In genomic region chr13:113109151-113110047, GRCh38 we compare ENCODE assay signal across 11 cellular contexts. TPM values are rescaled to one million over a fixed set of nuclear protein-coding genes. Genes with fewer than 3 reads are reported as not detected.
DNase-seq lines count a peak whose midpoint lies in the region; ATAC-seq and TF ChIP-seq lines count a peak whose summit lies in the region.
"Had no signal": no experiment of that assay in that cellular context is flagged by ENCODE, and none has a peak within 500 bp of the region (broad histone marks: within the 10 kb centered on the region; RNA-seq: fewer than 3 reads in every experiment).

No MANE protein-coding gene starts in this region.

- H3K4me1 Mint-ChIP-seq in chondrocyte (ENCODE audit: low read depth) = no peaks in the 10 kb centered on the region

- TF ChIP-seq POLR2A in suprapubic skin (IDR thresholded peaks at IDR 0.05) = no peak

- H3K27ac Mint-ChIP-seq in chondrocyte (ENCODE audit: unreplicated experiment) = no peak overlapping the region

- H3K27me3 Mint-ChIP-seq in chondrocyte (ENCODE audit: low read depth) = no peaks in the 10 kb centered on the region

- no peak for TF ChIP-seq CTCF in chondrocyte (IDR thresholded peaks at IDR 0.05)
- no peak for TF ChIP-seq CTCF in mucosa of descending colon (IDR thresholded peaks at IDR 0.05)
- TF ChIP-seq CTCF in suprapubic skin (IDR thresholded peaks at IDR 0.05) = no peak
- no peak for TF ChIP-seq CTCF in WERI-Rb-1 (IDR thresholded peaks at IDR 0.05; ENCODE audit: low read depth, low read length)

- peaks cover 9% of the 10 kb centered on the region for H3K4me1 ChIP-seq in mucosa of descending colon (ENCODE audit: low read depth)
- H3K4me1 ChIP-seq in suprapubic skin = peaks cover 15% of the 10 kb centered on the region

- DNase-seq in activated CD8-positive, alpha-beta memory T cell treated with anti-CD3 and anti-CD28 coated beads for 24 hours = peak; percentile 67
- DNase-seq in activated CD8-positive, alpha-beta memory T cell treated with anti-CD3 and anti-CD28 coated beads, Interleukin-2, amount 50 U/mL, for 48 hours = no peak
- DNase-seq in chondrocyte (ENCODE audit: low spot score) (peak; percentile 93), mucosa of descending colon (peak in 2 of 3 donors; percentile 16 to 41), suprapubic skin (ENCODE audit: low spot score in 2 of 2) (peak; percentile 52 to 67), WERI-Rb-1 (no peak)
- DNase-seq: effector CD4-positive, alpha-beta T cell had no signal

- no peaks in the 10 kb centered on the region for H3K9me3 Mint-ChIP-seq in chondrocyte (ENCODE audit: low read depth)

- TF ChIP-seq EP300 in suprapubic skin (IDR thresholded peaks at IDR 0.05) = no peak

- no peak overlapping the region for H3K27ac ChIP-seq in suprapubic skin
- H3K27ac ChIP-seq in WERI-Rb-1 = no peak overlapping the region
- H3K27ac ChIP-seq: HL-60, pancreas had no signal

- H3K4me3 Mint-ChIP-seq in chondrocyte (ENCODE audit: unreplicated experiment) = peak overlapping the region; percentile 46

- H3K4me3 ChIP-seq in mucosa of descending colon (no peak overlapping the region), suprapubic skin (peak overlapping the region; percentile 53), WERI-Rb-1 (ENCODE audit: low read depth, low read length) (no peak overlapping the region)

- 35% methylated on average over 46 of the region's 73 CpGs for WGBS in suprapubic skin

- intact Hi-C loops in mucosa of descending colon (cut with DNase I, micrococcal nuclease) = no loop called here

- no peaks in the 10 kb centered on the region for H3K36me3 Mint-ChIP-seq in chondrocyte (ENCODE audit: low read depth)

- H3K36me3 ChIP-seq in mucosa of descending colon (ENCODE audit: low read depth) (no peaks in the 10 kb centered on the region), suprapubic skin (no peaks in the 10 kb centered on the region), WERI-Rb-1 (no peaks in the 10 kb centered on the region)
- H3K36me3 ChIP-seq: pancreas had no signal

- H3K27me3 ChIP-seq in suprapubic skin = peaks cover 21% of the 10 kb centered on the region
- no peaks in the 10 kb centered on the region for H3K27me3 ChIP-seq in WERI-Rb-1 (ENCODE audit: insufficient read depth, low read depth, severe bottlenecking)

- H3K9me3 ChIP-seq in mucosa of descending colon (no peaks in the 10 kb centered on the region), suprapubic skin (no peaks in the 10 kb centered on the region), WERI-Rb-1 (ENCODE audit: severe bottlenecking) (peaks cover 19% of the 10 kb centered on the region)
- H3K9me3 ChIP-seq: pancreas had no signal

- ATAC-seq in mucosa of descending colon = no peak
- ATAC-seq in GM18519 (IDR thresholded peaks at IDR 0.05; ENCODE audit: low FRiP score, unreplicated experiment) = no peak
- ATAC-seq in GM18868 (IDR thresholded peaks at IDR 0.05; ENCODE audit: unreplicated experiment) = no peak

RNA-seq across cellular contexts. Expression of gene F7, which starts 3.8 kb away (rescaled TPM):
- total RNA-seq in chondrocyte = 0.34 to 0.85 TPM (median 0.60 TPM) in 3 replicates
- total RNA-seq in mucosa of descending colon = under 1 TPM in 1 of 3 donors, not detected in 2; 0.19 TPM
- total RNA-seq in suprapubic skin = not detected

RNA-seq across cellular contexts. Expression of gene F10, which starts 13.2 kb away (rescaled TPM):
- 1.9 to 2.0 TPM in 2 of 3 replicates, not detected in the other for total RNA-seq in chondrocyte
- 1 to 10 TPM; 1.3 to 3.5 (median 2.0) TPM for total RNA-seq in mucosa of descending colon
- total RNA-seq in suprapubic skin = 1 to 10 TPM; 4.9 to 7.8 (median 6.7) TPM

RNA-seq across cellular contexts. Expression of gene PROZ, which starts 49.0 kb away (rescaled TPM):
- not detected in 3 replicates for total RNA-seq in chondrocyte
- not detected for total RNA-seq in mucosa of descending colon
- not detected for total RNA-seq in suprapubic skin
- total RNA-seq: pancreas had no signal

Comparison
In these comparisons a context has a peak if more than half of its experiments do, and no peak if none do; other contexts are left out.
1. DNase-seq: peak in activated CD8-positive, alpha-beta memory T cell treated with anti-CD3 and anti-CD28 coated beads for 24 hours (single experiment), chondrocyte (single experiment), mucosa of descending colon (2 of 3) and suprapubic skin (2 of 2); none in activated CD8-positive, alpha-beta memory T cell treated with anti-CD3 and anti-CD28 coated beads, Interleukin-2, amount 50 U/mL, for 48 hours (single experiment) and WERI-Rb-1 (single experiment).